Comparison of ENCODE assay signal across 9 cellular contexts in genomic region chr4:7649741-7650531, GRCh38.
DNase-seq lines count a peak whose midpoint lies in the region; ATAC-seq lines count a peak whose summit lies in the region.
"Had no signal": no experiment of that assay in that cellular context is flagged by ENCODE, and none has a peak within 500 bp of the region (broad histone marks: within the 10 kb centered on the region; RNA-seq: fewer than 3 reads in every experiment).

No MANE protein-coding gene starts in this region.

- no peaks in the 10 kb centered on the region for H3K36me3 ChIP-seq in MG63
- H3K36me3 ChIP-seq: cardiac muscle cell had no signal

- H3K27me3 ChIP-seq in MG63: no peaks in the 10 kb centered on the region
- H3K27me3 ChIP-seq: cardiac muscle cell had no signal

- H3K4me3 ChIP-seq in MG63: no peak overlapping the region
- H3K4me3 ChIP-seq: cardiac muscle cell had no signal

- no peaks in the 10 kb centered on the region for H3K9me3 ChIP-seq in MG63

- peak; percentile 72 for DNase-seq in ACHN
- peak; percentile 59 for DNase-seq in MG63
- DNase-seq in activated CD8-positive, alpha-beta memory T cell treated with anti-CD3 and anti-CD28 coated beads for 4 hours (ENCODE audit: low read depth in 2 of 2): peak; percentile 29 to 41
- DNase-seq in fibroblast of the conjunctiva (ENCODE audit: low read depth): peak; percentile 14
- DNase-seq in stimulated activated CD8-positive, alpha-beta memory T cell treated with anti-CD3 and anti-CD28 coated beads, Interleukin-15, amount 100 ng/mL, for 1 hour (ENCODE audit: low read depth): peak; percentile 18
- DNase-seq in occipital lobe (lab: John Stamatoyannopoulos, UW): no peak

- in situ Hi-C loops in ACHN (cut with HindIII; ENCODE audit: low pct_ligation_motif_present, low pct_unique_long_range_greater_than_20kb, low sequenced_read_pairs): no loop called here

- ATAC-seq in GM18511 (IDR thresholded peaks at IDR 0.05; ENCODE audit: unreplicated experiment) (no peak), HG03039 (IDR thresholded peaks at IDR 0.05; ENCODE audit: unreplicated experiment) (no peak)
